In genomic region chr19:2311093-2311492, GRCh38 we compare ENCODE assay signal across 42 cellular contexts. TPM values are rescaled to one million over a fixed set of nuclear protein-coding genes. Genes with fewer than 3 reads are reported as not detected.
"Had no signal": no experiment of that assay in that cellular context is flagged by ENCODE, and none has a peak within 500 bp of the region (broad histone marks: within the 10 kb centered on the region; RNA-seq: fewer than 3 reads in every experiment).

No MANE protein-coding gene starts in this region.

- H3K4me1 Mint-ChIP-seq: central memory CD8-positive, alpha-beta T cell had no signal

- H3K4me1 ChIP-seq: adrenal gland, ascending aorta, breast epithelium had no signal

- ATAC-seq: activated naive CD4-positive, alpha-beta T cell treated with anti-CD3 and anti-CD28 coated beads, Interleukin-2, amount 50 U/mL, for 72 hours; activated naive CD8-positive, alpha-beta T cell treated with anti-CD3 and anti-CD28 coated beads, Interleukin-2, amount 50 U/mL, for 24 hours; activated T-cell treated with anti-CD3 and anti-CD28 coated beads, Interleukin-2, amount 50 U/mL, for 4 hours; activated T-cell treated with anti-CD3 and anti-CD28 coated beads, Interleukin-2, amount 50 U/mL, for 72 hours; activated T-helper 17 cell treated with anti-CD3 and anti-CD28 coated beads, Interleukin-2, amount 50 U/mL, for 72 hours; body of pancreas had no signal

- H3K4me3 ChIP-seq: adrenal gland, ascending aorta, body of pancreas, breast epithelium, cardiac muscle cell had no signal

- H3K4me3 Mint-ChIP-seq: activated naive CD4-positive, alpha-beta T cell treated with anti-CD3 and anti-CD28 coated beads for 36 hours; activated naive CD4-positive, alpha-beta T cell treated with anti-CD3 and anti-CD28 coated beads, Interleukin-2, amount 10 ng/mL, durations not matched to agents 7 days and 5 days; activated naive CD4-positive, alpha-beta T cell treated with anti-CD3 and anti-CD28 coated beads, Interleukin-2, amount 50 U/mL, for 24 hours; activated naive CD8-positive, alpha-beta T cell; activated naive CD8-positive, alpha-beta T cell treated with anti-CD3 and anti-CD28 coated beads for 36 hours; activated naive CD8-positive, alpha-beta T cell treated with anti-CD3 and anti-CD28 coated beads, Interleukin-2, amount 10 ng/mL, durations not matched to agents 7 days and 5 days; activated naive CD8-positive, alpha-beta T cell treated with anti-CD3 and anti-CD28 coated beads, Interleukin-2, amount 50 U/mL, for 24 hours; activated T-cell treated with anti-CD3 and anti-CD28 coated beads, Interleukin-2, amount 50 U/mL, for 4 hours; activated T-cell treated with anti-CD3 and anti-CD28 coated beads, Interleukin-2, amount 50 U/mL, for 72 hours; activated T-helper 1 cell treated with anti-CD3 and anti-CD28 coated beads, Interleukin-12 subunit alpha, Interleukin-12 subunit beta, Interleukin-2, Interleukin-4 antibody, amounts not matched to agents 30 ng/mL and 10 ng/mL and 1 ng/mL, durations not matched to agents 14 hours and 24 hours and 36 hours; activated T-helper 17 cell treated with anti-CD3 and anti-CD28 coated beads, Interleukin-2, amount 50 U/mL, for 72 hours; brain; central memory CD8-positive, alpha-beta T cell had no signal

- H3K9me3 ChIP-seq: adrenal gland, body of pancreas had no signal

- H3K27ac ChIP-seq: adrenal gland, ascending aorta, body of pancreas, brain microvascular endothelial cell, breast epithelium, cardiac muscle cell had no signal

- DNase-seq: activated effector memory CD4-positive, alpha-beta T cell treated with anti-CD3 and anti-CD28 coated beads, Interleukin-2, amount 50 U/mL, for 16 hours; activated effector memory CD4-positive, alpha-beta T cell treated with Interleukin-2 at 50 U/mL for 16 hours; activated gamma-delta T cell; activated gamma-delta T cell treated with Interleukin-2 at 50 U/mL for 16 hours; activated naive CD4-positive, alpha-beta T cell; activated naive CD4-positive, alpha-beta T cell treated with anti-CD3 and anti-CD28 coated beads for 36 hours; activated naive CD4-positive, alpha-beta T cell treated with anti-CD3 and anti-CD28 coated beads, Interleukin-2, amount 10 ng/mL, durations not matched to agents 7 days and 5 days; activated naive CD4-positive, alpha-beta T cell treated with anti-CD3 and anti-CD28 coated beads, Interleukin-2, amount 50 U/mL, for 16 hours; activated naive CD4-positive, alpha-beta T cell treated with Interleukin-2 at 50 U/mL for 16 hours; activated naive CD8-positive, alpha-beta T cell treated with anti-CD3 and anti-CD28 coated beads for 36 hours; activated naive CD8-positive, alpha-beta T cell treated with anti-CD3 and anti-CD28 coated beads, Interleukin-2, amount 10 ng/mL, durations not matched to agents 7 days and 5 days; activated naive CD8-positive, alpha-beta T cell treated with anti-CD3 and anti-CD28 coated beads, Interleukin-2, amount 50 U/mL, for 24 hours; activated T-cell treated with anti-CD3 and anti-CD28 coated beads, Interleukin-2, amount 50 U/mL, for 4 hours; activated T-cell treated with anti-CD3 and anti-CD28 coated beads, Interleukin-2, amount 50 U/mL, for 48 hours; activated T-cell treated with anti-CD3 and anti-CD28 coated beads, Interleukin-2, amount 50 U/mL, for 72 hours; adrenal gland; amniotic stem cell; amygdala; anterior cingulate cortex; aorta; body of pancreas; brain microvascular endothelial cell; caudate nucleus; central memory CD4-positive, alpha-beta T cell; cerebellar nuclear complex had no signal

- H3K36me3 ChIP-seq: adrenal gland, ascending aorta, brain microvascular endothelial cell, breast epithelium, cardiac muscle cell had no signal

- FAIRE-seq: astrocyte, bronchial epithelial cell, colon had no signal

- H3K36me3 Mint-ChIP-seq: activated naive CD4-positive, alpha-beta T cell treated with anti-CD3 and anti-CD28 coated beads, Interleukin-2, amount 10 ng/mL, durations not matched to agents 7 days and 5 days; activated naive CD8-positive, alpha-beta T cell; activated naive CD8-positive, alpha-beta T cell treated with anti-CD3 and anti-CD28 coated beads, Interleukin-2, amount 10 ng/mL, durations not matched to agents 7 days and 5 days had no signal

- H3K27ac Mint-ChIP-seq: activated naive CD4-positive, alpha-beta T cell treated with anti-CD3 and anti-CD28 coated beads for 36 hours; activated naive CD4-positive, alpha-beta T cell treated with anti-CD3 and anti-CD28 coated beads, Interleukin-2, amount 10 ng/mL, durations not matched to agents 7 days and 5 days; activated naive CD4-positive, alpha-beta T cell treated with anti-CD3 and anti-CD28 coated beads, Interleukin-2, amount 50 U/mL, for 24 hours; activated naive CD4-positive, alpha-beta T cell treated with anti-CD3 and anti-CD28 coated beads, Interleukin-2, amount 50 U/mL, for 72 hours; activated naive CD8-positive, alpha-beta T cell; activated naive CD8-positive, alpha-beta T cell treated with anti-CD3 and anti-CD28 coated beads for 36 hours; activated naive CD8-positive, alpha-beta T cell treated with anti-CD3 and anti-CD28 coated beads, Interleukin-2, amount 10 ng/mL, durations not matched to agents 7 days and 5 days; activated naive CD8-positive, alpha-beta T cell treated with anti-CD3 and anti-CD28 coated beads, Interleukin-2, amount 50 U/mL, for 24 hours; activated T-cell treated with anti-CD3 and anti-CD28 coated beads, Interleukin-2, amount 50 U/mL, for 72 hours; activated T-helper 1 cell treated with anti-CD3 and anti-CD28 coated beads, Interleukin-12 subunit alpha, Interleukin-12 subunit beta, Interleukin-2, Interleukin-4 antibody, amounts not matched to agents 30 ng/mL and 10 ng/mL and 1 ng/mL, durations not matched to agents 14 hours and 24 hours and 36 hours; activated T-helper 17 cell treated with anti-CD3 and anti-CD28 coated beads, Interleukin-2, amount 50 U/mL, for 72 hours; activated T-helper 2 cell treated with anti-CD3 and anti-CD28 coated beads, Interferon-gamma antibody, Interleukin-2, Interleukin-4, amounts not matched to agents 10 μg/mL and 5 μg/mL and 100 μg/mL, durations not matched to agents 14 hours and 24 hours and 36 hours; brain had no signal

RNA-seq across cellular contexts. Expression of gene LINGO3, which starts 3.1 kb away (rescaled TPM):
- total RNA-seq: activated naive CD4-positive, alpha-beta T cell treated with anti-CD3 and anti-CD28 coated beads for 36 hours; activated T-cell treated with anti-CD3 and anti-CD28 coated beads, Interleukin-2, amount 50 U/mL, for 4 hours; activated T-cell treated with anti-CD3 and anti-CD28 coated beads, Interleukin-2, amount 50 U/mL, for 72 hours; aorta; ascending aorta; astrocyte; body of pancreas; bronchial epithelial cell; cardiac septum; chondrocyte had no signal
- polyA plus RNA-seq: adrenal gland had no signal

RNA-seq across cellular contexts. Expression of gene PEAK3, which starts 29.1 kb away (rescaled TPM):
- total RNA-seq: activated naive CD4-positive, alpha-beta T cell treated with anti-CD3 and anti-CD28 coated beads for 36 hours; activated naive CD4-positive, alpha-beta T cell treated with anti-CD3 and anti-CD28 coated beads, Interleukin-2, amount 50 U/mL, for 72 hours; activated naive CD8-positive, alpha-beta T cell treated with anti-CD3 and anti-CD28 coated beads for 36 hours; bronchial epithelial cell; cerebellum had no signal

RNA-seq across cellular contexts. Expression of gene TMPRSS9, which starts 49.0 kb away (rescaled TPM):
- total RNA-seq: activated naive CD4-positive, alpha-beta T cell treated with anti-CD3 and anti-CD28 coated beads for 36 hours; activated naive CD4-positive, alpha-beta T cell treated with anti-CD3 and anti-CD28 coated beads, Interleukin-2, amount 50 U/mL, for 72 hours; activated naive CD8-positive, alpha-beta T cell treated with anti-CD3 and anti-CD28 coated beads for 36 hours; activated T-cell treated with anti-CD3 and anti-CD28 coated beads, Interleukin-2, amount 50 U/mL, for 4 hours; activated T-helper 1 cell treated with anti-CD3 and anti-CD28 coated beads, Interleukin-12 subunit alpha, Interleukin-12 subunit beta, Interleukin-2, Interleukin-4 antibody, amounts not matched to agents 30 ng/mL and 10 ng/mL and 1 ng/mL, durations not matched to agents 14 hours and 24 hours and 36 hours; activated T-helper 17 cell treated with anti-CD3 and anti-CD28 coated beads, Interleukin-2, amount 50 U/mL, for 72 hours; activated T-helper 2 cell treated with anti-CD3 and anti-CD28 coated beads, Interferon-gamma antibody, Interleukin-2, Interleukin-4, amounts not matched to agents 10 μg/mL and 5 μg/mL and 100 μg/mL, durations not matched to agents 14 hours and 24 hours and 36 hours; ascending aorta; body of pancreas; bronchial epithelial cell; cardiac muscle cell; cardiac septum had no signal
- polyA plus RNA-seq: aorta, cardiac muscle cell had no signal
